Comparison of ENCODE assay signal across 9 cellular contexts in the genomic region with DNA sequence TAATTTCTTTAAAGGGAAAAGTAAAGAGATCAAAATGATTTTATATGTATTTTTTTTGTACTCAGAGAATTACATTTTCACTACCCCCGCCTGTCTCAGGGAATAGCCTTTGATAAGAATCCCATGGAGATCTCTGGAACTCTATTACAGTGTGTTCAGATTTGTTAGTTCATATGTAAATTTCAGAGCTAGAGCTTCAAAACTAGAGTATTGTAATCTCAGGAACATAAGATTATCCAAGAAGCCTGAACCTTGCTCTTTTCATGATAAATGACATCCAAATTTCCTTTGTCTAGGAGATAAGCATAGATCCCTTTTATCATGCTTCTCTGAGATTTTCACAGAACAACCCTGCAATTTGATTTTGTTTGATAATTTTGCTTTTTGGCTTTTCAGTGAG.
"Had no signal": no experiment of that assay in that cellular context is flagged by ENCODE, and none has a peak within 500 bp of the region (broad histone marks: within the 10 kb centered on the region; RNA-seq: fewer than 3 reads in every experiment).

No MANE protein-coding gene starts in this region.

- H2AFZ ChIP-seq: GM23338 had no signal

- DNase-seq: H9, HCEC 1CT, KBM-7 had no signal

- FAIRE-seq: H1, H54, HepG2 had no signal

- H3K9ac ChIP-seq: KMS-11 had no signal

- H3K27ac ChIP-seq: HL-60, KMS-11 had no signal

- H3K4me3 ChIP-seq: GM23338 had no signal

- H3K4me2 ChIP-seq: GM23338, KMS-11 had no signal

- ATAC-seq: GM23338, HepG2 had no signal
